ENCODE assay signal across 8 cellular contexts in genomic region chr11:62857541-62857982, GRCh38. TPM values are rescaled to one million over a fixed set of nuclear protein-coding genes. Genes with fewer than 3 reads are reported as not detected.
DNase-seq lines count a peak whose midpoint lies in the region; ATAC-seq, FAIRE-seq and TF ChIP-seq lines count a peak whose summit lies in the region.
"Had no signal": no experiment of that assay in that cellular context is flagged by ENCODE, and none has a peak within 500 bp of the region (broad histone marks: within the 10 kb centered on the region; RNA-seq: fewer than 3 reads in every experiment).

No MANE protein-coding gene starts in this region.

- peak overlapping the region; percentile 98 for H3K4me3 ChIP-seq in GM12878
- no peak overlapping the region for H3K4me3 ChIP-seq in ascending aorta

- TF ChIP-seq POLR2A in GM12878 (IDR thresholded peaks at IDR 0.05; ENCODE audit: low read depth, low read length): no peak

- FAIRE-seq in GM12878 (lab: Jason Lieb, UNC): no peak

- peaks cover 92% of the 10 kb centered on the region for H3K79me2 ChIP-seq in GM12878 (ENCODE audit: control insufficient read depth, insufficient read depth, low read length)

- no peak for TF ChIP-seq RAD21 in GM12878 (IDR thresholded peaks at IDR 0.05; ENCODE audit: insufficient read depth, low read depth, low read length)

- H3K27me3 Mint-ChIP-seq in nephron progenitor cell (ENCODE audit: low read depth, poor library complexity): no peaks in the 10 kb centered on the region

- CTCF ChIA-PET in GM12878 (lab: Yijun Ruan, JAX): interaction anchor here (0.6 to 5.9 kb wide), 13 partner anchors 14 to 400 kb away, joined by 3 to 68 read pairs (median 3); partner anchors contain the start of genes SLC3A2, TAF6L, TEX54 and TMEM179B

- intact Hi-C loops in GM12878 (cut with micrococcal nuclease; ENCODE audit: unreplicated experiment) (no loop called here), ascending aorta (cut with DNase I) (loop anchor here (5.0 kb wide), 1 partner anchor 130 kb away; the partner anchor contains the start of genes HNRNPUL2 and TTC9C)

- H3K27ac ChIP-seq in GM12878 (ENCODE audit: control insufficient read depth, insufficient read depth): peak overlapping the region; percentile 97
- no peak overlapping the region for H3K27ac ChIP-seq in ascending aorta

- in situ Hi-C loops in KBM-7 (cut with MboI; ENCODE audit: low pct_unique_long_range_greater_than_20kb, low sequenced_read_pairs) (no loop called here), GM12878 (cut with MboI) (no loop called here)

- TF ChIP-seq EP300 in GM12878 (IDR thresholded peaks at IDR 0.05; ENCODE audit: borderline replicate concordance in 1 of 2, control insufficient read depth in 1 of 2, low read depth in 2 of 2, low read length in 2 of 2): no peak

- POLR2A ChIA-PET in GM12878 (lab: Charles Lee): interaction anchor here (0.6 to 7.8 kb wide), 21 partner anchors 8 to 1942 kb away, joined by 3 to 92 read pairs (median 6); partner anchors contain the start of genes C11orf98, CSKMT, HNRNPUL2 and INTS5

- BruUV-seq in GM12878 (replicated peaks; lab: Mats Ljungman, UMichigan): no TSS peak

- WGBS in GM12878 (ENCODE audit: insufficient coverage, insufficient replicate concordance, low lambda C conversion rate, missing lambda C conversion rate): 0% methylated on average over 2 of the region's 2 CpGs

- 0 out of 2 replicates have a peak, but pooled peaks cover 3% of the 10 kb centered on the region for H4K20me1 ChIP-seq in GM12878 (ENCODE audit: control insufficient read depth, insufficient read depth)

- SMC1A ChIA-PET in GM12878 (lab: Charles Lee; ENCODE audit: uncharacterized antibody, unreplicated experiment): interaction anchor here (0.9 to 5.2 kb wide), 11 partner anchors 15 to 188 kb away, joined by 3 to 36 read pairs (median 5); partner anchors contain the start of genes HNRNPUL2, POLR2G, SLC3A2 and TEX54

- peak overlapping the region; percentile 39 for H3K27ac Mint-ChIP-seq in nephron progenitor cell

- H3K27me3 ChIP-seq in GM12878 (replicated peaks in 1 of 2; ENCODE audit: control insufficient read depth in 2 of 2, insufficient read depth in 2 of 2, low read length in 1 of 2) (no peaks in the 10 kb centered on the region), ascending aorta (no peaks in the 10 kb centered on the region)

- H3K36me3 Mint-ChIP-seq in nephron progenitor cell (ENCODE audit: low read depth): peaks cover 39% of the 10 kb centered on the region

- no peak for ATAC-seq in GM12878
- ATAC-seq in activated CD4-positive, CD25-positive, alpha-beta regulatory T cell treated with anti-CD3 and anti-CD28 coated beads, Interleukin-2, amount 50 U/mL, for 24 hours: no peak

- H3K4me1 ChIP-seq in GM12878 (ENCODE audit: control insufficient read depth, insufficient read depth, low read length): peaks cover 22% of the 10 kb centered on the region
- peaks cover 10 to 15% of the 10 kb centered on the region in 2 donors for H3K4me1 ChIP-seq in ascending aorta

- RAD21 ChIA-PET in GM12878 (lab: Charles Lee; ENCODE audit: unreplicated experiment): interaction anchor here (0.6 to 2.5 kb wide), 16 partner anchors 16 to 312 kb away, joined by 3 to 13 read pairs (median 3); partner anchors contain the start of genes B3GAT3, C11orf98, CSKMT and POLR2G

- H3K9me3 Mint-ChIP-seq in nephron progenitor cell: no peaks in the 10 kb centered on the region

- H3K4me3 Mint-ChIP-seq in nephron progenitor cell: peak overlapping the region; percentile 100

- H3K36me3 ChIP-seq in GM12878 (ENCODE audit: control insufficient read depth in 2 of 2, insufficient read depth in 2 of 2, low read length in 1 of 2) (peaks cover 8 to 21% of the 10 kb centered on the region in 2 experiments; a peak in 3 of 4 replicates), ascending aorta (peaks cover 13 to 18% of the 10 kb centered on the region in 2 donors)

- peak overlapping the region; percentile 45 for H2AFZ ChIP-seq in GM12878 (ENCODE audit: control insufficient read depth, low read depth, low read length)

- H3K9me3 ChIP-seq in GM12878 (replicated peaks; ENCODE audit: control insufficient read depth, insufficient read depth, low read length) (no peaks in the 10 kb centered on the region), ascending aorta (no peaks in the 10 kb centered on the region)

- peak overlapping the region; percentile 98 for H3K9ac ChIP-seq in GM12878 (ENCODE audit: control insufficient read depth, insufficient read depth, low read length)

- DNase-seq in EL (peak; percentile 42), KBM-7 (peak; percentile 27), GM12878 (ENCODE audit: low read depth, low spot score) (no peak), nephron progenitor cell (no peak), ascending aorta (ENCODE audit: low spot score in 2 of 2) (no peak), GF-D8 (lab: John Stamatoyannopoulos, UW) (no peak)
- DNase-seq: stimulated activated naive CD4-positive, alpha-beta T cell treated with Interleukin-2 at 50 U/mL for 16 hours had no signal

- no peak for TF ChIP-seq CTCF in GM12878 (IDR thresholded peaks at IDR 0.05 in 2 of 3, conservative IDR thresholded peaks at IDR 0.05 in 1 of 3; ENCODE audit: control insufficient read depth in 2 of 3, extremely low read depth in 1 of 3, insufficient read depth in 1 of 3, low read depth in 3 of 3, low read length in 3 of 3)
- no peak for TF ChIP-seq CTCF in nephron progenitor cell (IDR thresholded peaks at IDR 0.05)
- no peak for TF ChIP-seq CTCF in ascending aorta (IDR thresholded peaks at IDR 0.05)

- peak overlapping the region; percentile 64 for H3K4me2 ChIP-seq in GM12878 (ENCODE audit: control insufficient read depth, insufficient read depth)

- H3K4me1 Mint-ChIP-seq in nephron progenitor cell: peaks cover 83% of the 10 kb centered on the region

RNA-seq across cellular contexts. Expression of gene WDR74, which starts 18.2 kb away (rescaled TPM):
- 62.3 and 66.4 TPM in 2 replicates for total RNA-seq in GM12878 (2013; cell fraction: nucleolus; rRNA removed)
- total RNA-seq in GM12878 (2014; rRNA removed): 101 and 103 TPM in 2 replicates
- 54.4 and 58.0 TPM in 2 replicates for total RNA-seq in GM12878 (2014; rRNA removed; fragmentation: Illumina TruSeq; extraction: Trizol)
- 63.8 and 72.3 TPM in 2 replicates for total RNA-seq in GM12878 (2021)
- polyA plus RNA-seq in GM12878 (2011; ENCODE audit: low read depth): 38.3 TPM
- polyA plus RNA-seq in GM12878 (2011; rRNA removed): 36.2 and 54.3 TPM in 2 replicates
- polyA plus RNA-seq in GM12878 (2011; cell fraction: cytosol; rRNA removed): 69.3 and 90.8 TPM in 2 replicates
- 163 and 166 TPM in 2 replicates for polyA plus RNA-seq in GM12878 (2011; cell fraction: nucleus; rRNA removed)
- 51.9 and 71.4 TPM in 2 replicates for polyA plus RNA-seq in GM12878 (2012)
- polyA plus RNA-seq in GM12878 (2014; fragmentation: Illumina TruSeq; extraction: Trizol): 34.5 and 54.3 TPM in 2 replicates
- polyA plus RNA-seq in GM12878 (2014; fragmentation: Nextera tagmentation; extraction: Ambion mirVana): 10 to 100 TPM; 18.2 to 54.5 TPM
- 86.6 and 99.0 TPM in 2 replicates for polyA plus RNA-seq in GM12878 (2014; rRNA removed)
- 10 to 100 TPM; 63.4 to 74.4 TPM for polyA plus RNA-seq in GM12878 (2016; fragmentation: Nextera tagmentation; extraction: Ambion mirVana)
- 68.5 and 73.3 TPM in 2 replicates for polyA minus RNA-seq in GM12878 (2011; rRNA and poly(A)+ RNA removed)
- polyA minus RNA-seq in GM12878 (2011; cell fraction: cytosol; rRNA and poly(A)+ RNA removed): 33.9 and 55.1 TPM in 2 replicates
- 141 and 157 TPM in 2 replicates for polyA minus RNA-seq in GM12878 (2011; cell fraction: nucleus; rRNA and poly(A)+ RNA removed)
- 28.7 TPM for total RNA-seq in ascending aorta

RNA-seq across cellular contexts. Expression of gene SLC3A2, which starts 23.1 kb away (rescaled TPM):
- total RNA-seq in GM12878 (2013; cell fraction: nucleolus; rRNA removed): 136 and 176 TPM in 2 replicates
- 143 and 147 TPM in 2 replicates for total RNA-seq in GM12878 (2014; rRNA removed)
- total RNA-seq in GM12878 (2014; rRNA removed; fragmentation: Illumina TruSeq; extraction: Trizol): 72.2 and 79.6 TPM in 2 replicates
- total RNA-seq in GM12878 (2021): 113 and 114 TPM in 2 replicates
- polyA plus RNA-seq in GM12878 (2011; ENCODE audit: low read depth): 90.7 TPM
- polyA plus RNA-seq in GM12878 (2011; rRNA removed): 127 and 134 TPM in 2 replicates
- polyA plus RNA-seq in GM12878 (2011; cell fraction: cytosol; rRNA removed): 156 and 165 TPM in 2 replicates
- polyA plus RNA-seq in GM12878 (2011; cell fraction: nucleus; rRNA removed): 299 and 395 TPM in 2 replicates
- 117 and 182 TPM in 2 replicates for polyA plus RNA-seq in GM12878 (2012)
- 79.7 and 80.9 TPM in 2 replicates for polyA plus RNA-seq in GM12878 (2014; fragmentation: Illumina TruSeq; extraction: Trizol)
- 10 to 100 TPM in 1 of 2 experiments, 1 to 10 TPM in 1; 6.9 to 17.0 TPM for polyA plus RNA-seq in GM12878 (2014; fragmentation: Nextera tagmentation; extraction: Ambion mirVana)
- 98.0 and 105 TPM in 2 replicates for polyA plus RNA-seq in GM12878 (2014; rRNA removed)
- 100 to 1,000 TPM; 148 to 158 TPM for polyA plus RNA-seq in GM12878 (2016; fragmentation: Nextera tagmentation; extraction: Ambion mirVana)
- 78.4 and 115 TPM in 2 replicates for polyA minus RNA-seq in GM12878 (2011; rRNA and poly(A)+ RNA removed)
- 83.3 and 96.2 TPM in 2 replicates for polyA minus RNA-seq in GM12878 (2011; cell fraction: cytosol; rRNA and poly(A)+ RNA removed)
- polyA minus RNA-seq in GM12878 (2011; cell fraction: nucleus; rRNA and poly(A)+ RNA removed): 89.7 and 103 TPM in 2 replicates
- 143 TPM for total RNA-seq in ascending aorta

RNA-seq across cellular contexts. Expression of gene TEX54, which starts 24.9 kb away (rescaled TPM):
- total RNA-seq in GM12878 (2013; cell fraction: nucleolus; rRNA removed): not detected in 2 replicates
- total RNA-seq in GM12878 (2014; rRNA removed) (0.68 TPM in 1 of 2 replicates, not detected in the other), GM12878 (2014; rRNA removed; fragmentation: Illumina TruSeq; extraction: Trizol) (not detected in 2 replicates), GM12878 (2021) (not detected in 2 replicates), ascending aorta (not detected)
- polyA plus RNA-seq in GM12878 (2011; ENCODE audit: low read depth): not detected
- polyA plus RNA-seq in GM12878 (2011; rRNA removed) (not detected in 2 replicates), GM12878 (2014; fragmentation: Illumina TruSeq; extraction: Trizol) (not detected in 2 replicates), GM12878 (2014; fragmentation: Nextera tagmentation; extraction: Ambion mirVana) (not detected), GM12878 (2014; rRNA removed) (not detected in 2 replicates), GM12878 (2016; fragmentation: Nextera tagmentation; extraction: Ambion mirVana) (under 1 TPM; 0.38 to 0.51 TPM)
- not detected in 2 replicates for polyA plus RNA-seq in GM12878 (2011; cell fraction: cytosol; rRNA removed)
- polyA plus RNA-seq in GM12878 (2011; cell fraction: nucleus; rRNA removed): 0.48 TPM in 1 of 2 replicates, not detected in the other
- polyA plus RNA-seq in GM12878 (2012): 0.58 TPM in 1 of 2 replicates, not detected in the other
- polyA minus RNA-seq in GM12878 (2011; rRNA and poly(A)+ RNA removed): not detected in 2 replicates
- not detected in 2 replicates for polyA minus RNA-seq in GM12878 (2011; cell fraction: cytosol; rRNA and poly(A)+ RNA removed)
- polyA minus RNA-seq in GM12878 (2011; cell fraction: nucleus; rRNA and poly(A)+ RNA removed): 1.1 TPM in 1 of 2 replicates, not detected in the other

RNA-seq across cellular contexts. Expression of gene STX5, which starts 25.7 kb away (rescaled TPM):
- 28.8 and 33.0 TPM in 2 replicates for total RNA-seq in GM12878 (2013; cell fraction: nucleolus; rRNA removed)
- total RNA-seq in GM12878 (2014; rRNA removed): 32.3 and 35.4 TPM in 2 replicates
- 23.5 and 24.8 TPM in 2 replicates for total RNA-seq in GM12878 (2014; rRNA removed; fragmentation: Illumina TruSeq; extraction: Trizol)
- 28.6 and 33.5 TPM in 2 replicates for total RNA-seq in GM12878 (2021)
- 19.9 TPM for polyA plus RNA-seq in GM12878 (2011; ENCODE audit: low read depth)
- 22.1 and 30.0 TPM in 2 replicates for polyA plus RNA-seq in GM12878 (2011; rRNA removed)
- 38.2 and 43.3 TPM in 2 replicates for polyA plus RNA-seq in GM12878 (2011; cell fraction: cytosol; rRNA removed)
- polyA plus RNA-seq in GM12878 (2011; cell fraction: nucleus; rRNA removed): 29.4 and 36.1 TPM in 2 replicates
- 34.5 and 35.2 TPM in 2 replicates for polyA plus RNA-seq in GM12878 (2012)
- polyA plus RNA-seq in GM12878 (2014; fragmentation: Illumina TruSeq; extraction: Trizol): 25.0 and 30.7 TPM in 2 replicates
- polyA plus RNA-seq in GM12878 (2014; fragmentation: Nextera tagmentation; extraction: Ambion mirVana): 1 to 10 TPM; 3.8 to 4.5 TPM
- polyA plus RNA-seq in GM12878 (2014; rRNA removed): 31.1 and 32.8 TPM in 2 replicates
- polyA plus RNA-seq in GM12878 (2016; fragmentation: Nextera tagmentation; extraction: Ambion mirVana): 10 to 100 TPM; 21.6 to 21.9 TPM
- 45.3 and 57.3 TPM in 2 replicates for polyA minus RNA-seq in GM12878 (2011; rRNA and poly(A)+ RNA removed)
- polyA minus RNA-seq in GM12878 (2011; cell fraction: cytosol; rRNA and poly(A)+ RNA removed): 9.8 and 11.3 TPM in 2 replicates
- 15.1 and 16.0 TPM in 2 replicates for polyA minus RNA-seq in GM12878 (2011; cell fraction: nucleus; rRNA and poly(A)+ RNA removed)
- 40.3 TPM for total RNA-seq in ascending aorta

RNA-seq across cellular contexts. Expression of gene NXF1, which starts 52.3 kb away (rescaled TPM):
- 67.4 and 78.6 TPM in 2 replicates for total RNA-seq in GM12878 (2013; cell fraction: nucleolus; rRNA removed)
- 30.6 and 31.8 TPM in 2 replicates for total RNA-seq in GM12878 (2014; rRNA removed)
- 22.4 and 28.0 TPM in 2 replicates for total RNA-seq in GM12878 (2014; rRNA removed; fragmentation: Illumina TruSeq; extraction: Trizol)
- 51.8 and 56.2 TPM in 2 replicates for total RNA-seq in GM12878 (2021)
- 42.2 TPM for polyA plus RNA-seq in GM12878 (2011; ENCODE audit: low read depth)
- 8.9 and 20.7 TPM in 2 replicates for polyA plus RNA-seq in GM12878 (2011; rRNA removed)
- polyA plus RNA-seq in GM12878 (2011; cell fraction: cytosol; rRNA removed): 40.7 and 50.6 TPM in 2 replicates
- polyA plus RNA-seq in GM12878 (2011; cell fraction: nucleus; rRNA removed): 196 and 244 TPM in 2 replicates
- 49.3 and 62.3 TPM in 2 replicates for polyA plus RNA-seq in GM12878 (2012)
- 74.9 and 84.9 TPM in 2 replicates for polyA plus RNA-seq in GM12878 (2014; fragmentation: Illumina TruSeq; extraction: Trizol)
- 10 to 100 TPM; 23.4 to 37.5 TPM for polyA plus RNA-seq in GM12878 (2014; fragmentation: Nextera tagmentation; extraction: Ambion mirVana)
- 43.7 and 64.1 TPM in 2 replicates for polyA plus RNA-seq in GM12878 (2014; rRNA removed)
- 10 to 100 TPM; 71.7 to 75.5 TPM for polyA plus RNA-seq in GM12878 (2016; fragmentation: Nextera tagmentation; extraction: Ambion mirVana)
- 21.9 and 22.9 TPM in 2 replicates for polyA minus RNA-seq in GM12878 (2011; rRNA and poly(A)+ RNA removed)
- polyA minus RNA-seq in GM12878 (2011; cell fraction: cytosol; rRNA and poly(A)+ RNA removed): 13.2 and 14.7 TPM in 2 replicates
- polyA minus RNA-seq in GM12878 (2011; cell fraction: nucleus; rRNA and poly(A)+ RNA removed): 26.2 and 37.8 TPM in 2 replicates
- total RNA-seq in ascending aorta: 41.8 TPM

Comparison
In these comparisons a context has a peak if more than half of its experiments do, and no peak if none do; other contexts are left out.
1. DNase-seq: peak in EL (single experiment) and KBM-7 (single experiment); none in GM12878 (single experiment), nephron progenitor cell (single experiment), ascending aorta (0 of 2) and GF-D8 (single experiment).